11 cellular contexts compared by ENCODE assay signal in the genomic region with DNA sequence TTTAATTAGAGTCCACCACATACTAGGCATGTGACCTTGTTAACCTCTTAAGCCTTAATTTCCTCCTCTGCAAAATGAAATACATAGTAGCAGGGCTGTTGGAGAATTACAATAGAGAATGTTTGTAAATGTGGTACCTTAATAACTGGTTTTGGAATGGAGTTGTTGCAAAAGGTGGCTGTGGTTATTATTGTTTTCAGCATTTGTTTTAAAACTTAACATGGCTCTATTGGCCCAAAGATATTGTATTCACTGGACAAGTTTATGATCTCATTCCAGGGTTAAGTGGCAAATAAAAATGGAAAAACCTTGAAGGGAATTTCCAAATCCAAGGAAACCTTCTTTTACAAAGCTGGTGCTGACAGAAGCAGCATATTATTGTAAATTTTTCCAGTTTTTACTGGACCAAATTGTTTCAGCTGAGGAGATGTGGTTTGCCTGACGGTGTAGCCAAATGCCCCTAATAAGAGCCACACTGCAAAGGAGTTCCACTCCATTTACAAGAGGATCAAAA. TPM values are rescaled to one million over a fixed set of nuclear protein-coding genes. Genes with fewer than 3 reads are reported as not detected.
"Had no signal": no experiment of that assay in that cellular context is flagged by ENCODE, and none has a peak within 500 bp of the region (broad histone marks: within the 10 kb centered on the region; RNA-seq: fewer than 3 reads in every experiment).

No MANE protein-coding gene starts in this region.

- H3K4me3 ChIP-seq: GM23248, HAP-1, K562 had no signal

- ATAC-seq: HCT116, HepG2, K562 had no signal

- H3K36me3 ChIP-seq: HAP-1 had no signal

- H2AFZ ChIP-seq: GM23248 had no signal

- H3K9ac ChIP-seq: GM23248 had no signal

- DNase-seq: GM23248, GOT3, H7, Kasumi-1, KG1 had no signal

- H3K27ac ChIP-seq: GM23248, HL-60 had no signal

- H3K4me1 ChIP-seq: HAP-1 had no signal

- H3K9me3 ChIP-seq: HAP-1 had no signal

RNA-seq across cellular contexts. Expression of gene ADRA1B, which starts 45.0 kb away (rescaled TPM):
- total RNA-seq: H4, HepG2, K562 had no signal
- polyA plus RNA-seq: GM23248, HepG2, K562 had no signal
